20 cellular contexts compared by ENCODE assay signal in genomic region chr5:172433513-172433912, GRCh38.
"Had no signal": no experiment of that assay in that cellular context is flagged by ENCODE, and none has a peak within 500 bp of the region (broad histone marks: within the 10 kb centered on the region; RNA-seq: fewer than 3 reads in every experiment).

No MANE protein-coding gene starts in this region.

- H3K4me3 ChIP-seq: dorsolateral prefrontal cortex, psoas muscle, spleen, thoracic aorta had no signal

- H3K27ac ChIP-seq: neutrophil, psoas muscle, spleen, thoracic aorta had no signal

- H3K27me3 ChIP-seq: dorsolateral prefrontal cortex had no signal

- DNase-seq: cortex of kidney; effector CD8-positive, alpha-beta T cell; foreskin melanocyte; head of caudate nucleus; hippocampal formation; kidney glomerular epithelial cell; midbrain; naive B cell; retina; spleen; stimulated activated CD4-positive, alpha-beta T cell treated with anti-CD3 and anti-CD28 coated beads, Interleukin-15, amount 100 ng/mL, for 24 hours; stimulated activated CD4-positive, alpha-beta T cell treated with anti-CD3 and anti-CD28 coated beads, Interleukin-1b, Interleukin-23, amount 100 ng/mL, for 48 hours; stimulated activated CD4-positive, alpha-beta T cell treated with anti-CD3 and anti-CD28 coated beads, Interleukin-4, amount 100 ng/mL, for 24 hours had no signal

- H3K36me3 ChIP-seq: neutrophil, spleen, thoracic aorta had no signal

- H3K9me3 ChIP-seq: neutrophil, psoas muscle, spleen, thoracic aorta had no signal

- ATAC-seq: left lobe of liver; psoas muscle; sciatic nerve; stimulated activated memory B cell treated with anti-CD40 and anti-IgM and Interleukin-4, amounts not matched to agents 10 μg/mL and 1 μg/mL and 100 μg/mL, for 72 hours had no signal
